1 cellular context compared by ENCODE assay signal in the genomic region with DNA sequence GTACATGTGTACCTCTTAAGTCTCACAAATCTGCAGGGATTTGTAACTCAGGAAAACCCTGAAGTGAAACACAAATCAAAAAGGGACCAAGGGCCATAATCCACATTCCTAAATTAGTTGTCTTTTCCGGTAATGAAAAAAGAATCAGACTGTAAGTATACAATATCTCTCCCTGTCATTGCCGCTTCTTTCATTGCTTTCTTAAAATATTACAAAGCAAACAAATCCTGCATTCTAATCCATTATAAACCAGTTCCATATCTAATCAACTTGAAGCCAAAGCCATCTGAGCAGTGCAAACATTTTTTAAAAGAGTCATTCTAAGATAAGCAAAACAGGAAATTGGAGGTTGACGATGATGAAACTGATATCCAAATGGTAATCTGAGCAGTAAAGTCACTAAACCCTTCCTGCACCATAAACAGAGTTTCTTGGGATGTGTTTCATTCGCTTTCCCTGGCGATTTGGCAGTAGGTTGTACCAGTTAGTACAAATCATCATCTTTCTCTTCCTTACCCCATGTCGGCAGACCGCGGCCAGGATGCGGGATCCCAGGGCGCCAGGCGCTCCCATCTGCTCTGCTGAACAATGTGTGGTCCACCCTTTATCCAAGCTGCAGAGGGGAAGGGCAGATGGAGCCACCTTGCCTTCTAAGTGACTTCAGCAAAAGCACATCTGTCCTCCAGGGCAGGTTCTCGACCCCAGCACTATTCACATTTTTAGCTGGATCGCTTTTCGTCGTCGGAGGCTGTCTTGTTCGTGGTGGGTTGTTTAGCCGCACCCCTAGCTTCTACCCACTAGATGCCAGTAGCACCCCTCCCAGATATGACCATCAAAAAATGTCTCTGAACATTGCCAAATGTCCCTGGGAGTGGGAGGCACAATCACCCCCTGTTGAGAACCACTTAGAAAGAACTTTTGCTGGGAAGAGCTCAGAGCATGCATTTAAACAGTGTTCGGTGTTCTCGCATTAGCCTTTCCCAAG.
TF ChIP-seq lines count a peak whose summit lies in the region.

No MANE protein-coding gene starts in this region.

TF ChIP-seq in HEK293, 187 proteins besides CTCF, POLR2A, EP300 and RAD21 (continued from another document and continues in another):
- TF ChIP-seq, protein P1, sequence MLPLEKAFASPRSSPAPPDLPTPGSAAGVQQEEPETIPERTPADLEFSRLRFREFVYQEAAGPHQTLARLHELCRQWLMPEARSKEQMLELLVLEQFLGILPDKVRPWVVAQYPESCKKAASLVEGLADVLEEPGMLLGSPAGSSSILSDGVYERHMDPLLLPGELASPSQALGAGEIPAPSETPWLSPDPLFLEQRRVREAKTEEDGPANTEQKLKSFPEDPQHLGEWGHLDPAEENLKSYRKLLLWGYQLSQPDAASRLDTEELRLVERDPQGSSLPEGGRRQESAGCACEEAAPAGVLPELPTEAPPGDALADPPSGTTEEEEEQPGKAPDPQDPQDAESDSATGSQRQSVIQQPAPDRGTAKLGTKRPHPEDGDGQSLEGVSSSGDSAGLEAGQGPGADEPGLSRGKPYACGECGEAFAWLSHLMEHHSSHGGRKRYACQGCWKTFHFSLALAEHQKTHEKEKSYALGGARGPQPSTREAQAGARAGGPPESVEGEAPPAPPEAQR (tag by site-specific recombination; IDR thresholded peaks at IDR 0.05): no peak
- TF ChIP-seq, protein P2, sequence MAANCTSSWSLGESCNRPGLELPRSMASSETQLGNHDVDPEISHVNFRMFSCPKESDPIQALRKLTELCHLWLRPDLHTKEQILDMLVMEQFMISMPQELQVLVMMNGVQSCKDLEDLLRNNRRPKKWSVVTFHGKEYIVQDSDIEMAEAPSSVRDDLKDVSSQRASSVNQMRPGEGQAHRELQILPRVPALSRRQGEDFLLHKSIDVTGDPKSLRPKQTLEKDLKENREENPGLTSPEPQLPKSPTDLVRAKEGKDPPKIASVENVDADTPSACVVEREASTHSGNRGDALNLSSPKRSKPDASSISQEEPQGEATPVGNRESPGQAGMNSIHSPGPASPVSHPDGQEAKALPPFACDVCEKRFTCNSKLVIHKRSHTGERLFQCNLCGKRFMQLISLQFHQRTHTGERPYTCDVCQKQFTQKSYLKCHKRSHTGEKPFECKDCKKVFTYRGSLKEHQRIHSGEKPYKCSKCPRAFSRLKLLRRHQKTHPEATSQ (tag by site-specific recombination; IDR thresholded peaks at IDR 0.05): no peak
- no peak for TF ChIP-seq HOXC10 (CRISPR knock-in tag; IDR thresholded peaks at IDR 0.05)
- TF ChIP-seq ZNF449 (tag by site-specific recombination; IDR thresholded peaks at IDR 0.05): no peak
- no peak for TF ChIP-seq ZNF664 (tag by site-specific recombination; IDR thresholded peaks at IDR 0.05)
- 0 out of 2 replicates have a peak, but pooled peaks have one; percentile 49 for TF ChIP-seq ZEB2 (tag by site-specific recombination; IDR thresholded peaks at IDR 0.05)
- no peak for TF ChIP-seq SCRT1 (tag by site-specific recombination; IDR thresholded peaks at IDR 0.05; ENCODE audit: borderline replicate concordance)
- TF ChIP-seq ZNF48 (tag by site-specific recombination; IDR thresholded peaks at IDR 0.05): no peak
- TF ChIP-seq, protein P3, sequence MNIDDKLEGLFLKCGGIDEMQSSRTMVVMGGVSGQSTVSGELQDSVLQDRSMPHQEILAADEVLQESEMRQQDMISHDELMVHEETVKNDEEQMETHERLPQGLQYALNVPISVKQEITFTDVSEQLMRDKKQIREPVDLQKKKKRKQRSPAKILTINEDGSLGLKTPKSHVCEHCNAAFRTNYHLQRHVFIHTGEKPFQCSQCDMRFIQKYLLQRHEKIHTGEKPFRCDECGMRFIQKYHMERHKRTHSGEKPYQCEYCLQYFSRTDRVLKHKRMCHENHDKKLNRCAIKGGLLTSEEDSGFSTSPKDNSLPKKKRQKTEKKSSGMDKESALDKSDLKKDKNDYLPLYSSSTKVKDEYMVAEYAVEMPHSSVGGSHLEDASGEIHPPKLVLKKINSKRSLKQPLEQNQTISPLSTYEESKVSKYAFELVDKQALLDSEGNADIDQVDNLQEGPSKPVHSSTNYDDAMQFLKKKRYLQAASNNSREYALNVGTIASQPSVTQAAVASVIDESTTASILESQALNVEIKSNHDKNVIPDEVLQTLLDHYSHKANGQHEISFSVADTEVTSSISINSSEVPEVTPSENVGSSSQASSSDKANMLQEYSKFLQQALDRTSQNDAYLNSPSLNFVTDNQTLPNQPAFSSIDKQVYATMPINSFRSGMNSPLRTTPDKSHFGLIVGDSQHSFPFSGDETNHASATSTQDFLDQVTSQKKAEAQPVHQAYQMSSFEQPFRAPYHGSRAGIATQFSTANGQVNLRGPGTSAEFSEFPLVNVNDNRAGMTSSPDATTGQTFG (tag by site-specific recombination; IDR thresholded peaks at IDR 0.05; ENCODE audit: borderline replicate concordance): no peak
- TF ChIP-seq ZNF426 (tag by site-specific recombination; IDR thresholded peaks at IDR 0.05): no peak
- TF ChIP-seq MYNN (tag by site-specific recombination; IDR thresholded peaks at IDR 0.05; ENCODE audit: borderline replicate concordance): no peak
- TF ChIP-seq ZNF791 (tag by site-specific recombination; IDR thresholded peaks at IDR 0.05): no peak
- no peak for TF ChIP-seq ZNF335 (tag by site-specific recombination; conservative IDR thresholded peaks at IDR 0.05)
- TF ChIP-seq ZNF510 (tag by site-specific recombination; IDR thresholded peaks at IDR 0.05; ENCODE audit: insufficient replicate concordance): no peak
- no peak; the same call in 1 of the 2 replicates for TF ChIP-seq KLF8 (tag by site-specific recombination; IDR thresholded peaks at IDR 0.05)
- TF ChIP-seq ZNF747 (tag by site-specific recombination; IDR thresholded peaks at IDR 0.05): no peak
- TF ChIP-seq EGR2 (tag by site-specific recombination; IDR thresholded peaks at IDR 0.05; ENCODE audit: low read depth): 0 out of 2 replicates have a peak, but pooled peaks have one; percentile 26
- peak; percentile 86 for TF ChIP-seq ZBTB17 (tag by site-specific recombination; IDR thresholded peaks at IDR 0.05)
- TF ChIP-seq ZNF580 (tag by site-specific recombination; IDR thresholded peaks at IDR 0.05): no peak; the same call in 1 of the 2 replicates
- no peak for TF ChIP-seq ZNF140 (tag by site-specific recombination; IDR thresholded peaks at IDR 0.05)
- TF ChIP-seq ZNF707 (tag by site-specific recombination; IDR thresholded peaks at IDR 0.05): no peak
- TF ChIP-seq ZNF362 (tag by site-specific recombination; IDR thresholded peaks at IDR 0.05): no peak; the same call in 1 of the 2 replicates
- TF ChIP-seq ZNF548 (tag by site-specific recombination; IDR thresholded peaks at IDR 0.05): no peak
- TF ChIP-seq ZNF112 (tag by site-specific recombination; IDR thresholded peaks at IDR 0.05): no peak
- TF ChIP-seq ZNF391 (tag by site-specific recombination; IDR thresholded peaks at IDR 0.05; ENCODE audit: borderline replicate concordance, low read depth): no peak
- TF ChIP-seq ZNF169 (tag by site-specific recombination; IDR thresholded peaks at IDR 0.05): no peak
- no peak for TF ChIP-seq ZNF626 (tag by site-specific recombination; IDR thresholded peaks at IDR 0.05)
- no peak for TF ChIP-seq ZFP3 (tag by site-specific recombination; IDR thresholded peaks at IDR 0.05; ENCODE audit: low read depth)
- TF ChIP-seq RBAK (tag by site-specific recombination; IDR thresholded peaks at IDR 0.05): no peak
- TF ChIP-seq ZFP69B (tag by site-specific recombination; IDR thresholded peaks at IDR 0.05): no peak; the same call in 1 of the 2 replicates
- no peak for TF ChIP-seq PRDM1 (tag by site-specific recombination; IDR thresholded peaks at IDR 0.05)
- TF ChIP-seq, protein P4, sequence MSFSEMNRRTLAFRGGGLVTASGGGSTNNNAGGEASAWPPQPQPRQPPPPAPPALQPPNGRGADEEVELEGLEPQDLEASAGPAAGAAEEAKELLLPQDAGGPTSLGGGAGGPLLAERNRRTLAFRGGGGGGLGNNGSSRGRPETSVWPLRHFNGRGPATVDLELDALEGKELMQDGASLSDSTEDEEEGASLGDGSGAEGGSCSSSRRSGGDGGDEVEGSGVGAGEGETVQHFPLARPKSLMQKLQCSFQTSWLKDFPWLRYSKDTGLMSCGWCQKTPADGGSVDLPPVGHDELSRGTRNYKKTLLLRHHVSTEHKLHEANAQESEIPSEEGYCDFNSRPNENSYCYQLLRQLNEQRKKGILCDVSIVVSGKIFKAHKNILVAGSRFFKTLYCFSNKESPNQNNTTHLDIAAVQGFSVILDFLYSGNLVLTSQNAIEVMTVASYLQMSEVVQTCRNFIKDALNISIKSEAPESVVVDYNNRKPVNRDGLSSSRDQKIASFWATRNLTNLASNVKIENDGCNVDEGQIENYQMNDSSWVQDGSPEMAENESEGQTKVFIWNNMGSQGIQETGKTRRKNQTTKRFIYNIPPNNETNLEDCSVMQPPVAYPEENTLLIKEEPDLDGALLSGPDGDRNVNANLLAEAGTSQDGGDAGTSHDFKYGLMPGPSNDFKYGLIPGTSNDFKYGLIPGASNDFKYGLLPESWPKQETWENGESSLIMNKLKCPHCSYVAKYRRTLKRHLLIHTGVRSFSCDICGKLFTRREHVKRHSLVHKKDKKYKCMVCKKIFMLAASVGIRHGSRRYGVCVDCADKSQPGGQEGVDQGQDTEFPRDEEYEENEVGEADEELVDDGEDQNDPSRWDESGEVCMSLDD (tag by site-specific recombination; IDR thresholded peaks at IDR 0.05): no peak
- no peak; the same call in none of the 2 replicates for TF ChIP-seq ZBTB1 (tag by site-specific recombination; IDR thresholded peaks at IDR 0.05)
- no peak for TF ChIP-seq ZNF274 (IDR thresholded peaks at IDR 0.05; ENCODE audit: low read length)
- TF ChIP-seq ZNF274 (tag by site-specific recombination; IDR thresholded peaks at IDR 0.05; ENCODE audit: borderline replicate concordance): no peak
- TF ChIP-seq, protein P5, sequence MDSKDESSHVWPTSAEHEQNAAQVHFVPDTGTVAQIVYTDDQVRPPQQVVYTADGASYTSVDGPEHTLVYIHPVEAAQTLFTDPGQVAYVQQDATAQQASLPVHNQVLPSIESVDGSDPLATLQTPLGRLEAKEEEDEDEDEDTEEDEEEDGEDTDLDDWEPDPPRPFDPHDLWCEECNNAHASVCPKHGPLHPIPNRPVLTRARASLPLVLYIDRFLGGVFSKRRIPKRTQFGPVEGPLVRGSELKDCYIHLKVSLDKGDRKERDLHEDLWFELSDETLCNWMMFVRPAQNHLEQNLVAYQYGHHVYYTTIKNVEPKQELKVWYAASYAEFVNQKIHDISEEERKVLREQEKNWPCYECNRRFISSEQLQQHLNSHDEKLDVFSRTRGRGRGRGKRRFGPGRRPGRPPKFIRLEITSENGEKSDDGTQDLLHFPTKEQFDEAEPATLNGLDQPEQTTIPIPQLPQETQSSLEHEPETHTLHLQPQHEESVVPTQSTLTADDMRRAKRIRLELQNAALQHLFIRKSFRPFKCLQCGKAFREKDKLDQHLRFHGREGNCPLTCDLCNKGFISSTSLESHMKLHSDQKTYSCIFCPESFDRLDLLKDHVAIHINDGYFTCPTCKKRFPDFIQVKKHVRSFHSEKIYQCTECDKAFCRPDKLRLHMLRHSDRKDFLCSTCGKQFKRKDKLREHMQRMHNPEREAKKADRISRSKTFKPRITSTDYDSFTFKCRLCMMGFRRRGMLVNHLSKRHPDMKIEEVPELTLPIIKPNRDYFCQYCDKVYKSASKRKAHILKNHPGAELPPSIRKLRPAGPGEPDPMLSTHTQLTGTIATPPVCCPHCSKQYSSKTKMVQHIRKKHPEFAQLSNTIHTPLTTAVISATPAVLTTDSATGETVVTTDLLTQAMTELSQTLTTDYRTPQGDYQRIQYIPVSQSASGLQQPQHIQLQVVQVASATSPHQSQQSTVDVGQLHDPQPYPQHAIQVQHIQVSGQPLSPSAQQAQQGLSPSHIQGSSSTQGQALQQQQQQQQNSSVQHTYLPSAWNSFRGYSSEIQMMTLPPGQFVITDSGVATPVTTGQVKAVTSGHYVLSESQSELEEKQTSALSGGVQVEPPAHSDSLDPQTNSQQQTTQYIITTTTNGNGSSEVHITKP (tag by site-specific recombination; IDR thresholded peaks at IDR 0.05): peak; percentile 83
- TF ChIP-seq ZNF692 (tag by site-specific recombination; IDR thresholded peaks at IDR 0.05): peak; percentile 14; the same call in 1 of the 2 replicates
- TF ChIP-seq WT1 (tag by site-specific recombination; IDR thresholded peaks at IDR 0.05): peak; percentile 56
- TF ChIP-seq ZFHX2 (tag by site-specific recombination; conservative IDR thresholded peaks at IDR 0.05): peak; percentile 61
- no peak for TF ChIP-seq ZNF394 (tag by site-specific recombination; IDR thresholded peaks at IDR 0.05; ENCODE audit: borderline replicate concordance)
